In genomic region chr2:219499555-219499954, GRCh38 we compare ENCODE assay signal across 9 cellular contexts. TPM values are rescaled to one million over a fixed set of nuclear protein-coding genes. Genes with fewer than 3 reads are reported as not detected.
DNase-seq lines count a peak whose midpoint lies in the region; ATAC-seq and TF ChIP-seq lines count a peak whose summit lies in the region.
"Had no signal": no experiment of that assay in that cellular context is flagged by ENCODE, and none has a peak within 500 bp of the region (broad histone marks: within the 10 kb centered on the region; RNA-seq: fewer than 3 reads in every experiment).

No MANE protein-coding gene starts in this region.

- no peak for TF ChIP-seq RAD21 in SK-N-SH (IDR thresholded peaks at IDR 0.05; ENCODE audit: low read length)

- no peak for TF ChIP-seq CTCF in SK-N-SH (IDR thresholded peaks at IDR 0.05)
- no peak for TF ChIP-seq CTCF in activated CD8-positive, alpha-beta T cell treated with anti-CD3 and anti-CD28 coated beads for 36 hours (IDR thresholded peaks at IDR 0.05)

- no peaks in the 10 kb centered on the region for H3K27me3 ChIP-seq in SK-N-SH (ENCODE audit: insufficient read depth)

- peak overlapping the region; percentile 98 for H3K4me2 ChIP-seq in SK-N-SH

- H2AFZ ChIP-seq in SK-N-SH (ENCODE audit: low read depth) = no peak overlapping the region

- ATAC-seq in SK-N-SH treated with all-trans-retinoic acid at 6 μM for 48 hours (no peak), GM21786 (IDR thresholded peaks at IDR 0.05; ENCODE audit: unreplicated experiment) (no peak)
- ATAC-seq in activated CD8-positive, alpha-beta T cell treated with anti-CD3 and anti-CD28 coated beads for 36 hours = no peak
- no peak for ATAC-seq in stimulated activated memory B cell treated with anti-CD40 and anti-IgM and Interleukin-4, amounts not matched to agents 10 μg/mL and 1 μg/mL and 100 μg/mL, for 72 hours

- DNase-seq in SK-N-SH = no peak
- DNase-seq in activated CD8-positive, alpha-beta T cell treated with anti-CD3 and anti-CD28 coated beads for 36 hours = no peak
- no peak for DNase-seq in NCI-H748 (lab: John Stamatoyannopoulos, UW; ENCODE audit: unreplicated experiment)
- no peak for DNase-seq in anterior cingulate cortex (lab: John Stamatoyannopoulos, UW)
- DNase-seq: NCI-H146 had no signal

- H3K27ac ChIP-seq in SK-N-SH (ENCODE audit: low read depth in 2 of 2, low read length in 1 of 2) = peak overlapping the region; percentile 31 to 81; a peak in 2 of 4 replicates

- peaks cover 14% of the 10 kb centered on the region for H3K36me3 Mint-ChIP-seq in activated CD8-positive, alpha-beta T cell treated with anti-CD3 and anti-CD28 coated beads for 36 hours (ENCODE audit: low read depth)
- H3K36me3 Mint-ChIP-seq in stimulated activated memory B cell treated with anti-CD40 and anti-IgM and Interleukin-4, amounts not matched to agents 10 μg/mL and 1 μg/mL and 100 μg/mL, for 72 hours = peaks cover 18% of the 10 kb centered on the region

- no peaks in the 10 kb centered on the region for H3F3A ChIP-seq in SK-N-SH (replicated peaks; ENCODE audit: insufficient read depth)

- H3K79me2 ChIP-seq in SK-N-SH (ENCODE audit: insufficient read depth) = peaks cover 20% of the 10 kb centered on the region

- no peak for TF ChIP-seq EP300 in SK-N-SH (IDR thresholded peaks at IDR 0.05; ENCODE audit: borderline replicate concordance in 1 of 2, low read depth in 1 of 2, low read length in 1 of 2)

- no peaks in the 10 kb centered on the region for H3K9me3 ChIP-seq in SK-N-SH
- no peaks in the 10 kb centered on the region for H3K9me3 ChIP-seq in iPS-18c (ENCODE audit: control insufficient read depth, insufficient read depth, low read length)

- peak overlapping the region; percentile 90 for H3K9ac ChIP-seq in SK-N-SH

- peaks cover 7 to 12% of the 10 kb centered on the region in 2 experiments for H3K36me3 ChIP-seq in SK-N-SH (replicated peaks in 1 of 2; ENCODE audit: control insufficient read depth in 1 of 2, insufficient read depth in 2 of 2, low read length in 1 of 2)

- H3K27me3 Mint-ChIP-seq in activated CD8-positive, alpha-beta T cell treated with anti-CD3 and anti-CD28 coated beads for 36 hours = peaks cover 37% of the 10 kb centered on the region
- H3K27me3 Mint-ChIP-seq in stimulated activated memory B cell treated with anti-CD40 and anti-IgM and Interleukin-4, amounts not matched to agents 10 μg/mL and 1 μg/mL and 100 μg/mL, for 72 hours = peaks cover 34% of the 10 kb centered on the region

- no peaks in the 10 kb centered on the region for H3K9me3 Mint-ChIP-seq in activated CD8-positive, alpha-beta T cell treated with anti-CD3 and anti-CD28 coated beads for 36 hours
- no peaks in the 10 kb centered on the region for H3K9me3 Mint-ChIP-seq in stimulated activated memory B cell treated with anti-CD40 and anti-IgM and Interleukin-4, amounts not matched to agents 10 μg/mL and 1 μg/mL and 100 μg/mL, for 72 hours

- H3K9me2 ChIP-seq in SK-N-SH = no peaks in the 10 kb centered on the region

- H3K4me1 Mint-ChIP-seq in activated CD8-positive, alpha-beta T cell treated with anti-CD3 and anti-CD28 coated beads for 36 hours (ENCODE audit: low read depth) = peaks cover 34% of the 10 kb centered on the region
- peaks cover 32% of the 10 kb centered on the region for H3K4me1 Mint-ChIP-seq in stimulated activated memory B cell treated with anti-CD40 and anti-IgM and Interleukin-4, amounts not matched to agents 10 μg/mL and 1 μg/mL and 100 μg/mL, for 72 hours

- H3K4me1 ChIP-seq in SK-N-SH (ENCODE audit: control insufficient read depth in 1 of 2, insufficient read depth in 2 of 2, low read depth in 1 of 2, low read length in 1 of 2) = peaks cover 16 to 76% of the 10 kb centered on the region in 2 experiments

- H3K4me3 Mint-ChIP-seq in activated CD8-positive, alpha-beta T cell treated with anti-CD3 and anti-CD28 coated beads for 36 hours = peak overlapping the region; percentile 92
- H3K4me3 Mint-ChIP-seq in stimulated activated memory B cell treated with anti-CD40 and anti-IgM and Interleukin-4, amounts not matched to agents 10 μg/mL and 1 μg/mL and 100 μg/mL, for 72 hours = peak overlapping the region; percentile 97

- peak overlapping the region; percentile 81 to 85 for H3K4me3 ChIP-seq in SK-N-SH (ENCODE audit: low read depth in 2 of 2, low read length in 1 of 2)
- H3K4me3 ChIP-seq in iPS-18c (ENCODE audit: insufficient read depth, low read depth, low read length) = peak overlapping the region; percentile 79; the same call in 1 of the 2 replicates

- intact Hi-C loops in activated CD8-positive, alpha-beta T cell treated with anti-CD3 and anti-CD28 coated beads for 36 hours (cut with micrococcal nuclease) = loop anchor here (5.0 kb wide), 1 partner anchor 33 kb away; no protein-coding TSS in a partner anchor

- POLR2A ChIA-PET in SK-N-SH (lab: Yijun Ruan, JAX) = interaction anchor here (1.1 to 4.6 kb wide), 6 partner anchors 10 to 39 kb away, joined by 3 to 53 read pairs (median 13); partner anchors contain the start of gene ASIC4
- POLR2A ChIA-PET in activated CD8-positive, alpha-beta T cell treated with anti-CD3 and anti-CD28 coated beads for 36 hours (lab: Charles Lee) = interaction anchor here (0.8 to 1.1 kb wide), 2 partner anchors 53 to 133 kb away, joined by 3 read pairs; no protein-coding TSS in a partner anchor

- H3K27ac Mint-ChIP-seq in activated CD8-positive, alpha-beta T cell treated with anti-CD3 and anti-CD28 coated beads for 36 hours = peak overlapping the region; percentile 87
- H3K27ac Mint-ChIP-seq in stimulated activated memory B cell treated with anti-CD40 and anti-IgM and Interleukin-4, amounts not matched to agents 10 μg/mL and 1 μg/mL and 100 μg/mL, for 72 hours = peak overlapping the region; percentile 82

- no peaks in the 10 kb centered on the region for H4K20me1 ChIP-seq in SK-N-SH (ENCODE audit: insufficient read depth)

- CTCF ChIA-PET in SK-N-SH (lab: Yijun Ruan, JAX) = interaction anchor here (1.0 to 62.1 kb wide), 5 partner anchors 5 to 97 kb away, joined by 3 to 2824 read pairs (median 4); partner anchors contain the start of genes ASIC4, CHPF, GMPPA and TMEM198
- CTCF ChIA-PET in activated CD8-positive, alpha-beta T cell treated with anti-CD3 and anti-CD28 coated beads for 36 hours (lab: Charles Lee) = interaction anchor here (1.0 to 11.5 kb wide), 11 partner anchors 10 to 111 kb away, joined by 3 to 283 read pairs (median 12); partner anchors contain the start of genes CHPF, DNPEP and TMEM198

- 82% methylated on average over 1 of the region's 1 CpG for WGBS in SK-N-SH (ENCODE audit: low lambda C conversion rate)

TF ChIP-seq in SK-N-SH, 30 proteins besides CTCF, POLR2A, EP300 and RAD21 (continues in another document):
- TF ChIP-seq PBX3 (IDR thresholded peaks at IDR 0.05) = no peak
- TF ChIP-seq RCOR1 (IDR thresholded peaks at IDR 0.05; ENCODE audit: low read length) = no peak

TF ChIP-seq in SK-N-SH treated with all-trans-retinoic acid at 6 μM for 48 hours, 23 proteins besides CTCF, POLR2A, EP300 and RAD21 (continues in another document):
- TF ChIP-seq ZC3H10 (CRISPR knock-in tag; IDR thresholded peaks at IDR 0.05) (no peak), ZNF565 (CRISPR knock-in tag; conservative IDR thresholded peaks at IDR 0.05; ENCODE audit: low read depth) (no peak), ESRRG (CRISPR knock-in tag; IDR thresholded peaks at IDR 0.05) (no peak), PPARA (CRISPR knock-in tag; IDR thresholded peaks at IDR 0.05; ENCODE audit: borderline replicate concordance) (no peak), ZNF70 (CRISPR knock-in tag; IDR thresholded peaks at IDR 0.05) (no peak), CREB5 (CRISPR knock-in tag; IDR thresholded peaks at IDR 0.05; ENCODE audit: low read depth) (no peak), SNAI2 (CRISPR knock-in tag; IDR thresholded peaks at IDR 0.05) (no peak), RARB (CRISPR knock-in tag; IDR thresholded peaks at IDR 0.05) (no peak), CSDC2 (CRISPR knock-in tag; IDR thresholded peaks at IDR 0.05) (no peak), BACH2 (CRISPR knock-in tag; IDR thresholded peaks at IDR 0.05; ENCODE audit: borderline replicate concordance) (no peak)

RNA-seq across cellular contexts. Expression of gene GMPPA, which starts 0.9 kb away (rescaled TPM):
- 61.3 and 75.1 TPM in 2 replicates for polyA plus RNA-seq in SK-N-SH (2012; rRNA removed)
- 27.7 and 39.9 TPM in 2 replicates for polyA plus RNA-seq in SK-N-SH (2012; cell fraction: cytosol; rRNA removed)
- 157 and 170 TPM in 2 replicates for polyA plus RNA-seq in SK-N-SH (2012; cell fraction: nucleus; rRNA removed)
- 10 to 100 TPM; 32.4 to 34.2 TPM for total RNA-seq in activated CD8-positive, alpha-beta T cell treated with anti-CD3 and anti-CD28 coated beads for 36 hours

RNA-seq across cellular contexts. Expression of gene ASIC4, which starts 14.7 kb away (rescaled TPM):
- 0.05 and 0.10 TPM in 2 replicates for polyA plus RNA-seq in SK-N-SH (2012; rRNA removed)
- polyA plus RNA-seq in SK-N-SH (2012; cell fraction: cytosol; rRNA removed) = 0.04 and 0.30 TPM in 2 replicates
- 0.79 and 1.00 TPM in 2 replicates for polyA plus RNA-seq in SK-N-SH (2012; cell fraction: nucleus; rRNA removed)
- not detected for total RNA-seq in activated CD8-positive, alpha-beta T cell treated with anti-CD3 and anti-CD28 coated beads for 36 hours

RNA-seq across cellular contexts. Expression of gene CHPF, which starts 44.1 kb away (rescaled TPM):
- 119 and 141 TPM in 2 replicates for polyA plus RNA-seq in SK-N-SH (2012; rRNA removed)
- 65.6 and 129 TPM in 2 replicates for polyA plus RNA-seq in SK-N-SH (2012; cell fraction: cytosol; rRNA removed)
- polyA plus RNA-seq in SK-N-SH (2012; cell fraction: nucleus; rRNA removed) = 113 and 151 TPM in 2 replicates
- 10 to 100 TPM; 16.6 to 18.4 TPM for total RNA-seq in activated CD8-positive, alpha-beta T cell treated with anti-CD3 and anti-CD28 coated beads for 36 hours

RNA-seq across cellular contexts. Expression of gene TMEM198, which starts 44.3 kb away (rescaled TPM):
- 4.7 and 7.0 TPM in 2 replicates for polyA plus RNA-seq in SK-N-SH (2012; rRNA removed)
- polyA plus RNA-seq in SK-N-SH (2012; cell fraction: cytosol; rRNA removed) = 1.0 and 1.7 TPM in 2 replicates
- 43.9 and 63.2 TPM in 2 replicates for polyA plus RNA-seq in SK-N-SH (2012; cell fraction: nucleus; rRNA removed)
- total RNA-seq in activated CD8-positive, alpha-beta T cell treated with anti-CD3 and anti-CD28 coated beads for 36 hours = 1 to 10 TPM; 2.1 to 2.2 TPM
